ENCODE assay signal across 29 cellular contexts in the genomic region with DNA sequence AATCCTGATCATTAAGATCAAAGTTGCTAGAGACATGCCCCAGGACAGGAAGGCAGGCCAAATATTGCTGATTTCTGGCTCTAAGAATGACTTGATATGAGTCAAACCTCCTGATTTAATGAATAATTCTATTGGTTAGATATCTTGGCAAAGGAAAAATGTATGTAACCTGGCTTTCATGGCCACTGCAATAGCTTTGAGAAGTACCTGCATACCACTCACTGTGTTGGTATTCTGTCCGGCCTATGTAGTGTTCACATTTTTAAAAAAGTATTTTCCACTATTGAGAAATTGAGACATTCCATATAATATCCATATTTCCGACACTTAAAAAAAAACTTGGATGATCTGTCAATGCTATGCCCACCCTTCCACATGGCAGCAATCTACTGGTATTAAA.
"Had no signal": no experiment of that assay in that cellular context is flagged by ENCODE, and none has a peak within 500 bp of the region (broad histone marks: within the 10 kb centered on the region; RNA-seq: fewer than 3 reads in every experiment).

No MANE protein-coding gene starts in this region.

- H3K27me3 Mint-ChIP-seq: naive B cell; progenitor cell of endocrine pancreas; stimulated activated naive B cell treated with anti-CD40 and anti-IgM and Interleukin-4, amounts not matched to agents 10 μg/mL and 1 μg/mL and 100 μg/mL, for 72 hours had no signal

- H3K27me3 ChIP-seq: left lung, ovary, stomach, testis, thyroid gland, transverse colon, upper lobe of right lung had no signal

- DNase-seq: hypothalamus; immature natural killer cell; islet precursor cell; kidney glomerular epithelial cell; left colon; left lung; lower lobe of right lung; mesendoderm; naive B cell; natural killer cell; nephron progenitor cell; ovary; retina; right cardiac atrium; stimulated activated CD4-positive, alpha-beta T cell treated with anti-CD3 and anti-CD28 coated beads, Interleukin-12 subunit alpha, Interleukin-12 subunit beta, amount 100 ng/mL, for 4 hours; stimulated activated CD4-positive, alpha-beta T cell treated with anti-CD3 and anti-CD28 coated beads, Interleukin-15, amount 100 ng/mL, for 24 hours; stimulated activated CD4-positive, alpha-beta T cell treated with anti-CD3 and anti-CD28 coated beads, Interleukin-2, amount 100 ng/mL, for 24 hours; stimulated activated CD4-positive, alpha-beta T cell treated with anti-CD3 and anti-CD28 coated beads, Interleukin-4, amount 100 ng/mL, for 1 hour; stimulated activated naive B cell treated with anti-CD40 and anti-IgM and Interleukin-4, amounts not matched to agents 10 μg/mL and 1 μg/mL and 100 μg/mL, for 72 hours; stimulated activated naive CD8-positive, alpha-beta T cell treated with anti-CD3 and anti-CD28 coated beads, Interleukin-15, Interleukin-2, amounts not matched to agents 100 U/mL and 50 U/mL, for 24 hours; stomach; testis; thyroid gland; transverse colon; upper lobe of right lung had no signal

- H3K4me1 ChIP-seq: lower lobe of right lung, testis, transverse colon, upper lobe of right lung had no signal

- H3K27ac Mint-ChIP-seq: immature natural killer cell; mesothelial cell of epicardium; naive B cell; natural killer cell; nephron progenitor cell; progenitor cell of endocrine pancreas; stimulated activated naive B cell treated with anti-CD40 and anti-IgM and Interleukin-4, amounts not matched to agents 10 μg/mL and 1 μg/mL and 100 μg/mL, for 72 hours had no signal

- H3K4me3 Mint-ChIP-seq: immature natural killer cell; mesothelial cell of epicardium; naive B cell; natural killer cell; nephron progenitor cell; stimulated activated naive B cell treated with anti-CD40 and anti-IgM and Interleukin-4, amounts not matched to agents 10 μg/mL and 1 μg/mL and 100 μg/mL, for 72 hours had no signal

- H3K9me3 ChIP-seq: left lung, lower lobe of right lung, ovary, stomach, testis, thyroid gland, transverse colon, upper lobe of right lung had no signal

- H3K36me3 Mint-ChIP-seq: immature natural killer cell; mesothelial cell of epicardium; naive B cell; natural killer cell; stimulated activated naive B cell treated with anti-CD40 and anti-IgM and Interleukin-4, amounts not matched to agents 10 μg/mL and 1 μg/mL and 100 μg/mL, for 72 hours had no signal

- H3K36me3 ChIP-seq: left lung, lower lobe of right lung, ovary, stomach, thyroid gland, transverse colon, upper lobe of right lung had no signal

- H3K27ac ChIP-seq: left lung, lower lobe of right lung, ovary, skin epidermis, stomach, testis, thyroid gland, transverse colon, upper lobe of right lung had no signal

- H3K4me1 Mint-ChIP-seq: immature natural killer cell, naive B cell, natural killer cell had no signal

- H3K4me3 ChIP-seq: left lung, lower lobe of right lung, ovary, skin epidermis, stomach, testis, thyroid gland, transverse colon, upper lobe of right lung had no signal

- H3K9me3 Mint-ChIP-seq: mesothelial cell of epicardium; naive B cell; natural killer cell; stimulated activated naive B cell treated with anti-CD40 and anti-IgM and Interleukin-4, amounts not matched to agents 10 μg/mL and 1 μg/mL and 100 μg/mL, for 72 hours had no signal

- ATAC-seq: left colon; left lung; lower lobe of right lung; natural killer cell; right cardiac atrium; sciatic nerve; stimulated activated naive B cell treated with anti-CD40 and anti-IgM and Interleukin-4, amounts not matched to agents 10 μg/mL and 1 μg/mL and 100 μg/mL, for 72 hours; stimulated activated naive CD8-positive, alpha-beta T cell treated with anti-CD3 and anti-CD28 coated beads, Interleukin-15, Interleukin-2, amounts not matched to agents 100 U/mL and 50 U/mL, for 24 hours; upper lobe of right lung had no signal
